ENCODE assay signal across 25 cellular contexts in the genomic region with DNA sequence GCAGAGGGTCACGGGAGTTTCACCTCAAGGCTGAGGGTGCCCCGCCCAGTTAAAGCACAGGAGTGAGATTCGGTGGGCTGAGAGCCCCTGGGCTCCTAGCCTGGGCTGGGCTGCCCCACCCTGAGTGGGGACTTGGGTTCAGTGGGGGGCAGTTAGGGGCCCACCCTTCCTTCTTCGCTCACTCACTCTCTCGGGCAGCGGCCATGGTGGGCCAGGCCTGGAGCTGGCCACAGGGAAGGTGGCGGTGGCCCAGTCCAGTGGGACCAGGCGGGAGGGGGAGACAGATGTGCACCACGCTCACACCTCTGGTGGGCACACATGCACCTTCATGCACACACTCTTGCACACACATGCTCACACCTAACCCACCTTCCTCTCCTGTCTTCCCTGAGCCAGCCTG. TPM values are rescaled to one million over a fixed set of nuclear protein-coding genes. Genes with fewer than 3 reads are reported as not detected.
"Had no signal": no experiment of that assay in that cellular context is flagged by ENCODE, and none has a peak within 500 bp of the region (broad histone marks: within the 10 kb centered on the region; RNA-seq: fewer than 3 reads in every experiment).

No MANE protein-coding gene starts in this region.

- H3K4me1 Mint-ChIP-seq: activated naive CD8-positive, alpha-beta T cell treated with anti-CD3 and anti-CD28 coated beads, Interleukin-2, amount 10 ng/mL, durations not matched to agents 7 days and 5 days had no signal

- H3K9me3 Mint-ChIP-seq: activated naive CD8-positive, alpha-beta T cell treated with anti-CD3 and anti-CD28 coated beads, Interleukin-2, amount 10 ng/mL, durations not matched to agents 7 days and 5 days; WTC11 had no signal

- H3K4me3 ChIP-seq: adrenal gland, ascending aorta, body of pancreas, K562 had no signal

- H3K36me3 Mint-ChIP-seq: activated naive CD8-positive, alpha-beta T cell treated with anti-CD3 and anti-CD28 coated beads, Interleukin-2, amount 10 ng/mL, durations not matched to agents 7 days and 5 days; WTC11 had no signal

- H3K4me3 Mint-ChIP-seq: activated CD8-positive, alpha-beta T cell treated with anti-CD3 and anti-CD28 coated beads, Interleukin-2, amount 10 ng/mL, durations not matched to agents 7 days and 5 days; activated naive CD8-positive, alpha-beta T cell treated with anti-CD3 and anti-CD28 coated beads, Interleukin-2, amount 10 ng/mL, durations not matched to agents 7 days and 5 days; WTC11 had no signal

- H3K9me3 ChIP-seq: adrenal gland, ascending aorta, body of pancreas had no signal

- ATAC-seq: activated CD8-positive, alpha-beta T cell treated with anti-CD3 and anti-CD28 coated beads, Interleukin-2, amount 10 ng/mL, durations not matched to agents 7 days and 5 days; body of pancreas; PC-3; T-helper 17 cell; WTC11 had no signal

- H3K27me3 ChIP-seq: adrenal gland, ascending aorta, body of pancreas had no signal

- DNase-seq: activated CD4-positive, alpha-beta T cell treated with anti-CD3 and anti-CD28 coated beads for 48 hours; activated CD4-positive, alpha-beta T cell treated with anti-CD3 and anti-CD28 coated beads, Interleukin-2, amount 50 U/mL, for 4 hours; activated CD4-positive, CD25-positive, alpha-beta regulatory T cell treated with anti-CD3 and anti-CD28 coated beads, Interleukin-2, amount 50 U/mL, for 72 hours; activated CD8-positive, alpha-beta memory T cell treated with anti-CD3 and anti-CD28 coated beads, Interleukin-2, amount 50 U/mL, for 48 hours; activated CD8-positive, alpha-beta T cell treated with anti-CD3 and anti-CD28 coated beads, Interleukin-2, amount 10 ng/mL, durations not matched to agents 7 days and 5 days; activated naive CD4-positive, alpha-beta T cell treated with anti-CD3 and anti-CD28 coated beads, Interleukin-2, amount 50 U/mL, for 16 hours; activated naive CD8-positive, alpha-beta T cell treated with anti-CD3 and anti-CD28 coated beads, Interleukin-2, amount 10 ng/mL, durations not matched to agents 7 days and 5 days; activated T-cell treated with anti-CD3 and anti-CD28 coated beads, Interleukin-2, amount 50 U/mL, for 1 hour; adrenal gland; body of pancreas; Kasumi-1; NCI-H1105 treated with DMSO at 0.1 percent for 48 hours; NCI-H1436 treated with DMSO at 0.1 percent for 48 hours; NCI-H187; NCI-H2081; NCI-H510A treated with DMSO at 0.1 percent for 48 hours; NCI-H69; PC-3; SHP77 treated with DMSO at 0.1 percent for 48 hours; T-helper 17 cell; T-helper 9 cell had no signal

- H3K27ac Mint-ChIP-seq: activated CD8-positive, alpha-beta T cell treated with anti-CD3 and anti-CD28 coated beads, Interleukin-2, amount 10 ng/mL, durations not matched to agents 7 days and 5 days; activated naive CD8-positive, alpha-beta T cell treated with anti-CD3 and anti-CD28 coated beads, Interleukin-2, amount 10 ng/mL, durations not matched to agents 7 days and 5 days; T-helper 17 cell; WTC11 had no signal

- H3K27ac ChIP-seq: adrenal gland, ascending aorta, body of pancreas had no signal

- H3K36me3 ChIP-seq: adrenal gland, ascending aorta had no signal

- FAIRE-seq: K562 had no signal

RNA-seq across cellular contexts. Expression of a gene that starts 6.1 kb away (rescaled TPM):
- total RNA-seq: activated CD8-positive, alpha-beta T cell treated with anti-CD3 and anti-CD28 coated beads, Interleukin-2, amount 10 ng/mL, durations not matched to agents 7 days and 5 days; activated naive CD8-positive, alpha-beta T cell treated with anti-CD3 and anti-CD28 coated beads, Interleukin-2, amount 10 ng/mL, durations not matched to agents 7 days and 5 days; K562; PC-3; SK-MEL-5; T-helper 17 cell had no signal
- polyA plus RNA-seq: K562 had no signal
